In genomic region chr16:23611936-23612335, GRCh38 we compare ENCODE assay signal across 10 cellular contexts.
"Had no signal": no experiment of that assay in that cellular context is flagged by ENCODE, and none has a peak within 500 bp of the region (broad histone marks: within the 10 kb centered on the region; RNA-seq: fewer than 3 reads in every experiment).

No MANE protein-coding gene starts in this region.

- H3K9ac ChIP-seq: GM23248 had no signal

- H3K4me3 ChIP-seq: GM23248, HAP-1 had no signal

- H3K27ac Mint-ChIP-seq: HFFc6, IgD-negative memory B cell had no signal

- ATAC-seq: HCT116, HepG2 had no signal

- H3K9me3 Mint-ChIP-seq: HFFc6, IgD-negative memory B cell had no signal

- H3K36me3 Mint-ChIP-seq: IgD-negative memory B cell had no signal

- H3K9me3 ChIP-seq: HAP-1 had no signal

- H3K4me1 ChIP-seq: HAP-1 had no signal

- H2AFZ ChIP-seq: GM23248 had no signal

- H3K4me3 Mint-ChIP-seq: HFFc6, IgD-negative memory B cell had no signal

- DNase-seq: GM23248, GOT3, H7, HFFc6, KBM-7 had no signal

- H3K27ac ChIP-seq: GM23248, HL-60 had no signal

- H3K27me3 Mint-ChIP-seq: IgD-negative memory B cell had no signal
